ENCODE assay signal across 9 cellular contexts in the genomic region with DNA sequence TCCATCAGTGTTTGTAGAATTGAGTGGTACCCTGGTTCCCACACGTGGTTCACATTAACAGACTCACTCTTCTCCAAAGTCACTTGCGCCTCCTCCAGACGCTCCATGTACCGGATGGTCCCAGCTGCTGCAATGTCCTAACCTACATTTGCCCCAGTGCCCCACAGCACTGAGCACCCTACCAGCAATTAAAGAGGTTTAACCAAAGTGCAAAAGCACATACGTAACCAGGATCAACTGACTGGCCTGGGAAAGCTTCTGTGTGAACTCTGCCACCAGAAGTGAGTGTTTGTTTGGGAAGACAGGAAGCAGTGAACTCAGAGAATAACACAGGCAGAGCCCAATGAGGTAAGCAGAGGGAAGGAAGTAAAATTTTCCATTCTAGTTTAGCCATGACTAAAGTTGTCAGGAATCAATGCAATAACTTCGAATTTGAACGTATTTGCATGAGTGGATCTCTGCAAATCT. TPM values are rescaled to one million over a fixed set of nuclear protein-coding genes. Genes with fewer than 3 reads are reported as not detected.
DNase-seq lines count a peak whose midpoint lies in the region; ATAC-seq, FAIRE-seq and TF ChIP-seq lines count a peak whose summit lies in the region.
"Had no signal": no experiment of that assay in that cellular context is flagged by ENCODE, and none has a peak within 500 bp of the region (broad histone marks: within the 10 kb centered on the region; RNA-seq: fewer than 3 reads in every experiment).

No MANE protein-coding gene starts in this region.

- no peaks in the 10 kb centered on the region for H3K9me3 Mint-ChIP-seq in activated naive CD8-positive, alpha-beta T cell treated with anti-CD3 and anti-CD28 coated beads for 36 hours

- H3K27ac Mint-ChIP-seq in activated naive CD8-positive, alpha-beta T cell treated with anti-CD3 and anti-CD28 coated beads for 36 hours = peak overlapping the region; percentile 55
- H3K27ac Mint-ChIP-seq: T-helper 17 cell had no signal

- DNase-seq in HCEC 1CT (peak; percentile 85), left ventricle myocardium superior (no peak), smooth muscle cell of the brain vasculature (ENCODE audit: low read depth, low spot score) (peak; percentile 87), NCI-H2081 (lab: John Stamatoyannopoulos, UW) (no peak), ACHN (no peak), GM12891 (ENCODE audit: insufficient read length, low spot score) (no peak), MM.1S (no peak)
- no peak for DNase-seq in activated naive CD8-positive, alpha-beta T cell treated with anti-CD3 and anti-CD28 coated beads for 36 hours
- DNase-seq: T-helper 17 cell had no signal

- no peaks in the 10 kb centered on the region for H4K20me1 ChIP-seq in MM.1S (ENCODE audit: insufficient read depth, low read length)

- TF ChIP-seq POLR2A in GM12891 (IDR thresholded peaks at IDR 0.05; ENCODE audit: low read depth, low read length) = no peak

- no peak overlapping the region for H3K27ac ChIP-seq in MM.1S (ENCODE audit: low read length)

- no peak overlapping the region for H2AFZ ChIP-seq in MM.1S (ENCODE audit: low read length)

- no peaks in the 10 kb centered on the region for H3K9me2 ChIP-seq in MM.1S (replicated peaks; ENCODE audit: insufficient read depth, low read length)

- H3K4me2 ChIP-seq in MM.1S (ENCODE audit: low read depth, low read length) = no peak overlapping the region

- no peak overlapping the region for H3K4me3 Mint-ChIP-seq in activated naive CD8-positive, alpha-beta T cell treated with anti-CD3 and anti-CD28 coated beads for 36 hours
- H3K4me3 Mint-ChIP-seq: T-helper 17 cell had no signal

- H3K27me3 ChIP-seq in MM.1S (replicated peaks; ENCODE audit: insufficient read depth, low read length) = no peaks in the 10 kb centered on the region

- no peaks in the 10 kb centered on the region for H3K36me3 ChIP-seq in MM.1S (replicated peaks; ENCODE audit: insufficient read depth, low read length)

- intact Hi-C loops in left ventricle myocardium superior (cut with micrococcal nuclease) = no loop called here

- H3K9ac ChIP-seq in MM.1S (ENCODE audit: low read length) = no peak overlapping the region

- H3K79me2 ChIP-seq in MM.1S (ENCODE audit: low read length) = no peaks in the 10 kb centered on the region

- H3K4me3 ChIP-seq in MM.1S (ENCODE audit: low read length) = no peak overlapping the region

- FAIRE-seq in GM12891 (lab: Jason Lieb, UNC) = no peak

- H3K4me1 ChIP-seq in MM.1S (ENCODE audit: low read length) = no peaks in the 10 kb centered on the region

- H3K27me3 Mint-ChIP-seq in activated naive CD8-positive, alpha-beta T cell treated with anti-CD3 and anti-CD28 coated beads for 36 hours = peaks cover 53% of the 10 kb centered on the region

- ATAC-seq in left ventricle myocardium superior = peak; percentile 86
- ATAC-seq: T-helper 17 cell had no signal

- no peaks in the 10 kb centered on the region for H3F3A ChIP-seq in MM.1S (ENCODE audit: insufficient read depth, low read length)

- H3K4me1 Mint-ChIP-seq in activated naive CD8-positive, alpha-beta T cell treated with anti-CD3 and anti-CD28 coated beads for 36 hours = peaks cover 7% of the 10 kb centered on the region

- TF ChIP-seq CTCF in MM.1S (IDR thresholded peaks at IDR 0.05; ENCODE audit: low read length) = no peak

- no peaks in the 10 kb centered on the region for H3K36me3 Mint-ChIP-seq in activated naive CD8-positive, alpha-beta T cell treated with anti-CD3 and anti-CD28 coated beads for 36 hours

- in situ Hi-C loops in ACHN (cut with HindIII; ENCODE audit: low pct_ligation_motif_present, low pct_unique_long_range_greater_than_20kb, low sequenced_read_pairs) = no loop called here

- no peaks in the 10 kb centered on the region for H3K9me3 ChIP-seq in MM.1S (replicated peaks; ENCODE audit: insufficient read depth, low read length)

TF ChIP-seq in GM12891, 5 proteins besides CTCF, POLR2A, EP300 and RAD21:
- TF ChIP-seq POU2F2 (IDR thresholded peaks at IDR 0.05; ENCODE audit: low read depth, low read length) = no peak
- no peak for TF ChIP-seq SPI1 (IDR thresholded peaks at IDR 0.05; ENCODE audit: low read depth, low read length)

RNA-seq across cellular contexts. Expression of gene MEDAG, which starts 7.3 kb away (rescaled TPM):
- not detected for total RNA-seq in activated naive CD8-positive, alpha-beta T cell treated with anti-CD3 and anti-CD28 coated beads for 36 hours
- total RNA-seq in left ventricle myocardium superior = 4.2 TPM
- not detected for polyA plus RNA-seq in GM12891 (2012; ENCODE audit: low read depth, missing spikeins)
- total RNA-seq: T-helper 17 cell had no signal

RNA-seq across cellular contexts. Expression of gene TEX26, which starts 33.7 kb away (rescaled TPM):
- not detected for total RNA-seq in activated naive CD8-positive, alpha-beta T cell treated with anti-CD3 and anti-CD28 coated beads for 36 hours
- not detected for total RNA-seq in left ventricle myocardium superior
- not detected for polyA plus RNA-seq in GM12891 (2012; ENCODE audit: low read depth, missing spikeins)
- total RNA-seq: T-helper 17 cell had no signal

Comparison
In these comparisons a context has a peak if more than half of its experiments do, and no peak if none do; other contexts are left out.
1. DNase-seq: peak in HCEC 1CT (single experiment) and smooth muscle cell of the brain vasculature (single experiment); none in activated naive CD8-positive, alpha-beta T cell treated with anti-CD3 and anti-CD28 coated beads for 36 hours (single experiment), left ventricle myocardium superior (single experiment), NCI-H2081 (0 of 2), ACHN (single experiment), GM12891 (single experiment) and MM.1S (single experiment).